In genomic region chr12:104743181-104743580, GRCh38 we compare ENCODE assay signal across 22 cellular contexts.
DNase-seq lines count a peak whose midpoint lies in the region; TF ChIP-seq lines count a peak whose summit lies in the region.
"Had no signal": no experiment of that assay in that cellular context is flagged by ENCODE, and none has a peak within 500 bp of the region (broad histone marks: within the 10 kb centered on the region; RNA-seq: fewer than 3 reads in every experiment).

No MANE protein-coding gene starts in this region.

- no peak overlapping the region for H3K56ac ChIP-seq in H9 (ENCODE audit: insufficient read length, low read depth, low read length)

- H2AFZ ChIP-seq in H9 (ENCODE audit: low read length): no peak overlapping the region
- H2AFZ ChIP-seq: GM23248 had no signal

- no peaks in the 10 kb centered on the region for H3K36me3 ChIP-seq in esophagus squamous epithelium
- H3K36me3 ChIP-seq: heart left ventricle, left ventricle myocardium inferior had no signal

- H3T11ph ChIP-seq in H9 (ENCODE audit: low read length): no peak overlapping the region

- H4K8ac ChIP-seq in H9 (replicated peaks; ENCODE audit: insufficient read length, low read depth, low read length): no peak overlapping the region

- no CpG with 5 or more reads among the region's 3 CpGs for WGBS in H9 (ENCODE audit: extremely low coverage, insufficient read length, low lambda C conversion rate)
- WGBS in esophagus squamous epithelium, 2 donors: 85 to 91% methylated on average over 3 of the region's 3 CpGs

- H3K27me3 Mint-ChIP-seq in H9 (ENCODE audit: low read depth) (no peaks in the 10 kb centered on the region; the same call in 1 of the 2 replicates), endothelial cell (ENCODE audit: unreplicated experiment) (peaks cover 3% of the 10 kb centered on the region)

- no peaks in the 10 kb centered on the region for H3K79me1 ChIP-seq in H9 (ENCODE audit: insufficient read depth, low read depth, low read length, poor library complexity, severe bottlenecking)

- H4K20me1 ChIP-seq in H9 (ENCODE audit: control insufficient read depth, insufficient read depth, insufficient read length): no peaks in the 10 kb centered on the region

- H3K9me3 ChIP-seq in H9 (ENCODE audit: control insufficient read depth, low read depth, low read length) (no peaks in the 10 kb centered on the region), esophagus squamous epithelium (no peaks in the 10 kb centered on the region)
- H3K9me3 ChIP-seq: heart left ventricle, left ventricle myocardium inferior, psoas muscle, testis had no signal

- H2BK5ac ChIP-seq in H9 (ENCODE audit: insufficient read length, low read length): no peak overlapping the region

- H3K23ac ChIP-seq in H9 (ENCODE audit: insufficient read length, low read depth, low read length): no peak overlapping the region

- H3K27ac Mint-ChIP-seq in H9 (peak overlapping the region in 2 of 3 experiments; percentile 7 to 13; a peak in 2 of 7 replicates), endothelial cell (ENCODE audit: unreplicated experiment) (peak overlapping the region; percentile 3)
- H3K27ac Mint-ChIP-seq: mesothelial cell of epicardium had no signal

- H3K27me3 ChIP-seq in H9 (ENCODE audit: insufficient read depth, low read length) (no peaks in the 10 kb centered on the region), esophagus squamous epithelium (no peaks in the 10 kb centered on the region)
- H3K27me3 ChIP-seq: heart left ventricle, testis had no signal

- H3K4me2 ChIP-seq in H9 (ENCODE audit: insufficient read depth, insufficient read length, low read length): no peak overlapping the region
- H3K4me2 ChIP-seq: KMS-11 had no signal

- intact Hi-C loops in posterior vena cava (cut with DNase I) (no loop called here), esophagus squamous epithelium (cut with DNase I) (no loop called here)

- no peak overlapping the region for H3K4ac ChIP-seq in H9 (ENCODE audit: low read depth, low read length)

- no peak overlapping the region for H2BK20ac ChIP-seq in H9 (ENCODE audit: low read depth, low read length, poor library complexity, severe bottlenecking)

- H3K14ac ChIP-seq in H9 (ENCODE audit: insufficient read depth, low read length): no peak overlapping the region

- H3K9ac ChIP-seq in H9 (ENCODE audit: extremely low read depth, insufficient read length, low read length): no peak overlapping the region
- H3K9ac ChIP-seq: GM23248, KMS-11 had no signal

- no peak overlapping the region for H2BK12ac ChIP-seq in H9 (ENCODE audit: insufficient read length, low read depth, low read length)

- H3K9me3 Mint-ChIP-seq in H9 (no peaks in the 10 kb centered on the region; a peak in 1 of 5 replicates), endothelial cell (ENCODE audit: unreplicated experiment) (no peaks in the 10 kb centered on the region)
- H3K9me3 Mint-ChIP-seq: mesothelial cell of epicardium had no signal

- TF ChIP-seq POLR2A in esophagus squamous epithelium (IDR thresholded peaks at IDR 0.05): no peak

- no peak overlapping the region for H3K27ac ChIP-seq in H9 (ENCODE audit: insufficient read length, low read depth, low read length)
- no peak overlapping the region for H3K27ac ChIP-seq in esophagus squamous epithelium
- H3K27ac ChIP-seq: 22Rv1, GM23248, KMS-11, psoas muscle, testis had no signal

- H4K5ac ChIP-seq in H9 (ENCODE audit: insufficient read length, low read depth, low read length): no peak overlapping the region

- no peak overlapping the region for H2AK5ac ChIP-seq in H9 (ENCODE audit: insufficient read length, low read length)

- H4K91ac ChIP-seq in H9 (ENCODE audit: insufficient read length, low read depth, low read length): no peak overlapping the region

- H3K4me3 Mint-ChIP-seq in H9 (no peak overlapping the region), endothelial cell (ENCODE audit: unreplicated experiment) (no peak overlapping the region)
- H3K4me3 Mint-ChIP-seq: mesothelial cell of epicardium had no signal

- H3K4me1 ChIP-seq in H9 (ENCODE audit: insufficient read depth, low read length): peaks cover 1% of the 10 kb centered on the region; the same call in 1 of the 2 replicates
- H3K4me1 ChIP-seq in esophagus squamous epithelium: peaks cover 5 to 30% (median 11%) of the 10 kb centered on the region in 3 donors
- H3K4me1 ChIP-seq: psoas muscle, testis had no signal

- H3K4me3 ChIP-seq in esophagus squamous epithelium: no peak overlapping the region
- H3K4me3 ChIP-seq: GM23248, heart left ventricle, left ventricle myocardium inferior, psoas muscle, testis had no signal

- no peak overlapping the region for H2BK15ac ChIP-seq in H9 (ENCODE audit: low read depth, low read length)

- TF ChIP-seq CTCF in H9 (conservative IDR thresholded peaks at IDR 0.05) (no peak), endothelial cell (IDR thresholded peaks at IDR 0.05; ENCODE audit: unreplicated experiment) (no peak), esophagus squamous epithelium (IDR thresholded peaks at IDR 0.05) (no peak)

- no peak overlapping the region for H3K18ac ChIP-seq in H9 (ENCODE audit: insufficient read length, low read depth, low read length)

- no peaks in the 10 kb centered on the region for H3K36me3 Mint-ChIP-seq in H9 (ENCODE audit: insufficient read depth in 1 of 3, low read depth in 3 of 3)
- no peaks in the 10 kb centered on the region for H3K36me3 Mint-ChIP-seq in endothelial cell (ENCODE audit: low read depth, unreplicated experiment)
- H3K36me3 Mint-ChIP-seq: mesothelial cell of epicardium had no signal

- no peaks in the 10 kb centered on the region for H3K23me2 ChIP-seq in H9 (ENCODE audit: insufficient read length, low read depth, low read length, poor library complexity, severe bottlenecking)

- DNase-seq in NCI-H1092 (lab: John Stamatoyannopoulos, UW): peak; percentile 9
- DNase-seq in NCI-H1092 treated with DMSO at 0.1 percent for 48 hours (lab: John Stamatoyannopoulos, UW): no peak
- DNase-seq in H9: no peak
- no peak for DNase-seq in endothelial cell (ENCODE audit: low spot score)
- DNase-seq in posterior vena cava (ENCODE audit: low spot score): peak; percentile 53
- no peak for DNase-seq in esophagus squamous epithelium (lab: John Stamatoyannopoulos, UW)
- no peak for DNase-seq in RKO (ENCODE audit: low spot score)
- no peak for DNase-seq in SW 1271 (lab: John Stamatoyannopoulos, UW)
- DNase-seq: activated gamma-delta T cell treated with Interleukin-2 at 50 U/mL for 16 hours; amniotic stem cell; GM23248; left ventricle myocardium inferior; MV-4-11; NCI-H187; NCI-H226; psoas muscle; stimulated activated naive CD4-positive, alpha-beta T cell; testis had no signal

- H3K4me1 Mint-ChIP-seq in H9 (peaks cover 28 to 46% of the 10 kb centered on the region in 2 experiments), endothelial cell (ENCODE audit: unreplicated experiment) (peaks cover 3% of the 10 kb centered on the region)

- no peaks in the 10 kb centered on the region for H3K79me2 ChIP-seq in H9 (ENCODE audit: insufficient read depth, low read length)

- H2BK120ac ChIP-seq in H9 (ENCODE audit: low read depth, low read length, poor library complexity, severe bottlenecking): no peak overlapping the region

Comparison
In these comparisons a context has a peak if more than half of its experiments do, and no peak if none do; other contexts are left out.
1. DNase-seq: peak in NCI-H1092 (single experiment) and posterior vena cava (single experiment); none in NCI-H1092 treated with DMSO at 0.1 percent for 48 hours (single experiment), H9 (single experiment), endothelial cell (single experiment), esophagus squamous epithelium (single experiment), RKO (single experiment) and SW 1271 (0 of 2).